In genomic region chr2:167450364-167450763, GRCh38 we compare ENCODE assay signal across 9 cellular contexts.
"Had no signal": no experiment of that assay in that cellular context is flagged by ENCODE, and none has a peak within 500 bp of the region (broad histone marks: within the 10 kb centered on the region; RNA-seq: fewer than 3 reads in every experiment).

No MANE protein-coding gene starts in this region.

- H3K4me3 ChIP-seq: GM23248, GM23338, HAP-1 had no signal

- H3K9me3 ChIP-seq: HAP-1 had no signal

- H3K27ac Mint-ChIP-seq: GM23338, HFFc6 had no signal

- H3K27ac ChIP-seq: GM23248 had no signal

- ATAC-seq: GM23338, HCT116 had no signal

- H3K9ac ChIP-seq: GM23248 had no signal

- H3K4me3 Mint-ChIP-seq: GM23338, H9, HFFc6 had no signal

- DNase-seq: GM23248, GOT3, H7, H9, HCEC 1CT, HFFc6 had no signal

- H3K36me3 ChIP-seq: HAP-1 had no signal

- H3K4me1 ChIP-seq: HAP-1 had no signal
